ENCODE assay signal across 8 cellular contexts in the genomic region with DNA sequence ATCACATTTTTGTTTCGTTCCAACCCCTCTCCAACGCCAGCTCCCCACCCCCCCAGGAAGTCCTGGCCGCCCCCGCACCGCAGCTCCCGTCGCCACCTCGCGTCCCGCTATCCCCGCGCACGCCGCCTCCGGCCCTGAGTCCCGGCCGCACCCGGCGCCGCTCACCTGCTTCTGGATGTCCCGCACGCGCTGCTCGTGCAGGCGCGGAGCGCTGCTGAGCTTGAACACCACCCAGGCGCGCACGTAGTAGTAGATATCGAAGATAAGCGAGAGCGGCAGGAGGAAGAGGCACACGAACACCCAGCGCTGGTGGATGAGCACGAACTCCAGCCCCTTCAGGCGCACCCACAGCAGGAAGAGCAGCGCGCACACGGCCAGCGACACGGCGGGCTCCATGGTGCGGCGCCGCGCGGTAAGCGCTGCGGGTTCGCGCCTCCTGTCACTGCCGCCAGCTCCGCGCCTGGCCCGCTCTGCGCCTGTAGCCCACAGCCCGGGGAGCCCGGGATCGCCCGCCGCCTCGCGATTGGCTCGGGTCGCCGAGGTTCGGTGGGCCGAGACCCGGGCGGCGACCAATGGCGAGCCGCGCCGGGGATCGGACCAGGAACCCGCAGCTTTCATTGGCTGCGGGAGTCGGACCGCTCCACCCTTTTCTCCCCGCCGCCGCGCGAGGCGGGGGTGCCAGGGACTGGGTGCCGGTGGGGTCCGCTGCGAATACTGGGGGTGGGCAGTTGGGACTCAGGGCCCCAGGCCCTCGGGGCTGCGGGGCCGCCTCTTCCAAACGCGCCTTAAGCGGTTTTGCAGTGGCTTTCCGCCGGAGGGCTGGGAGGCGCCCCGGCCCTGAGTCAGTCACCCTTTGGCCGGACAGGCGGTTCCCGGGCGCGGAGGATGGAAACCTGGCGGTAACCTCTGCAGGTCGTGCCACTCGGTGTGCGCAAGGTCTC.
DNase-seq lines count a peak whose midpoint lies in the region; ATAC-seq and TF ChIP-seq lines count a peak whose summit lies in the region.

A gene with protein sequence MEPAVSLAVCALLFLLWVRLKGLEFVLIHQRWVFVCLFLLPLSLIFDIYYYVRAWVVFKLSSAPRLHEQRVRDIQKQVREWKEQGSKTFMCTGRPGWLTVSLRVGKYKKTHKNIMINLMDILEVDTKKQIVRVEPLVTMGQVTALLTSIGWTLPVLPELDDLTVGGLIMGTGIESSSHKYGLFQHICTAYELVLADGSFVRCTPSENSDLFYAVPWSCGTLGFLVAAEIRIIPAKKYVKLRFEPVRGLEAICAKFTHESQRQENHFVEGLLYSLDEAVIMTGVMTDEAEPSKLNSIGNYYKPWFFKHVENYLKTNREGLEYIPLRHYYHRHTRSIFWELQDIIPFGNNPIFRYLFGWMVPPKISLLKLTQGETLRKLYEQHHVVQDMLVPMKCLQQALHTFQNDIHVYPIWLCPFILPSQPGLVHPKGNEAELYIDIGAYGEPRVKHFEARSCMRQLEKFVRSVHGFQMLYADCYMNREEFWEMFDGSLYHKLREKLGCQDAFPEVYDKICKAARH (minus strand): TSS at position 472 of the 941 bp plus-strand sequence. CDS start 76 bp downstream, at position 396.

- DNase-seq in AG09309 (ENCODE audit: low read depth): no peak
- peak; percentile 82 for DNase-seq in NCI-H446 treated with DMSO at 0.1 percent for 48 hours (lab: John Stamatoyannopoulos, UW)
- DNase-seq in activated CD4-positive, alpha-beta T cell treated with anti-CD3 and anti-CD28 coated beads for 48 hours: peak; percentile 85
- no peak for DNase-seq in coronary artery (ENCODE audit: low spot score)
- peak; percentile 94 for DNase-seq in left kidney (ENCODE audit: low read depth, low spot score)
- peak; percentile 64 for DNase-seq in stimulated activated CD4-positive, alpha-beta T cell treated with anti-CD3 and anti-CD28 coated beads, Interleukin-2, amount 100 ng/mL, for 4 hours (ENCODE audit: low read depth)

- no peak for TF ChIP-seq CTCF in AG09309 (IDR thresholded peaks at IDR 0.05; ENCODE audit: control insufficient read depth, insufficient read depth, low read depth, low read length, missing control alignments)
- TF ChIP-seq CTCF in coronary artery (IDR thresholded peaks at IDR 0.05): no peak

- peak within 1 kb of the TSS; percentile 78 for H3K4me3 ChIP-seq in AG09309 (ENCODE audit: control insufficient read depth, low read depth, low read length)
- H3K4me3 ChIP-seq in coronary artery: peak within 1 kb of the TSS; percentile 86

- ATAC-seq in GM18909 (IDR thresholded peaks at IDR 0.05; ENCODE audit: poor library complexity, unreplicated experiment) (peak; percentile 88), HG03159 (IDR thresholded peaks at IDR 0.05; ENCODE audit: unreplicated experiment) (peak; percentile 91)

- peak within 1 kb of the TSS in 1 of 2 donors; percentile 51 for H3K27ac ChIP-seq in coronary artery

Comparison
In these comparisons a context has a peak if more than half of its experiments do, and no peak if none do; other contexts are left out.
1. DNase-seq: peak in NCI-H446 treated with DMSO at 0.1 percent for 48 hours (single experiment), activated CD4-positive, alpha-beta T cell treated with anti-CD3 and anti-CD28 coated beads for 48 hours (single experiment), left kidney (single experiment) and stimulated activated CD4-positive, alpha-beta T cell treated with anti-CD3 and anti-CD28 coated beads, Interleukin-2, amount 100 ng/mL, for 4 hours (single experiment); none in AG09309 (single experiment) and coronary artery (single experiment).